19 cellular contexts compared by ENCODE assay signal in the genomic region with DNA sequence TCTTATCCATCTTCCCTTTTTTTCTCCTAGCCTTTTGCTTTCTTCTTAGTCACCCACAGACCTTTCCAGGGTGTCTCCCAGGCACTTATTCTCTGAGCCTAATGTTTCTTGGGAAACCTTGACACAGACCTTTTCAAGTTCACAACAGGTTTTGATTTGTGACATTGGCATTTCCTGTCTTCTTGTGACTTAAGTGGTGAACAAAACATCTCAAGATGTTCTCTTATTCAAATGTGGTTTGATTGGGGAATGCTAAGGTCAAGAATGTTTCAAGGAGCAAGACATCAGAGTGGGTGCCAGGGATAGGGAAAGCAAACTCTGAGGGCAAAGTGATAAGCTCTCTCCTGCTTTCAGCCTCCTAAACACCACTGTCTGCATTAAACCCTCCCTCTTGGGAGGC.
DNase-seq lines count a peak whose midpoint lies in the region; ATAC-seq and TF ChIP-seq lines count a peak whose summit lies in the region.
"Had no signal": no experiment of that assay in that cellular context is flagged by ENCODE, and none has a peak within 500 bp of the region (broad histone marks: within the 10 kb centered on the region; RNA-seq: fewer than 3 reads in every experiment).

No MANE protein-coding gene starts in this region.

- H3K27me3 ChIP-seq in GM23338 (ENCODE audit: insufficient read depth) (no peaks in the 10 kb centered on the region), psoas muscle (ENCODE audit: insufficient read depth in 3 of 3, low read length in 2 of 3) (no peaks in the 10 kb centered on the region)

- H3K4me2 ChIP-seq in GM23338 = no peak overlapping the region

- H3K36me3 Mint-ChIP-seq in Calu3 (ENCODE audit: insufficient read depth, unreplicated experiment) = peaks cover 22% of the 10 kb centered on the region
- no peaks in the 10 kb centered on the region for H3K36me3 Mint-ChIP-seq in GM23338 (ENCODE audit: low read depth)
- H3K36me3 Mint-ChIP-seq: IgD-negative memory B cell; naive thymus-derived CD4-positive, alpha-beta T cell had no signal

- H3K36me3 ChIP-seq in GM23338 (ENCODE audit: insufficient read depth) (no peaks in the 10 kb centered on the region), psoas muscle (ENCODE audit: insufficient read depth in 1 of 2, low read depth in 1 of 2) (no peaks in the 10 kb centered on the region)

- no peaks in the 10 kb centered on the region for H3K4me1 ChIP-seq in GM23338 (ENCODE audit: insufficient read depth)
- peaks cover 7% of the 10 kb centered on the region for H3K4me1 ChIP-seq in psoas muscle

- intact Hi-C loops in Calu3 (cut with micrococcal nuclease; ENCODE audit: unreplicated experiment) (loop anchor here (5.0 kb wide), 1 partner anchor 65 kb away; no protein-coding TSS in a partner anchor), psoas muscle (cut with DNase I) (no loop called here)

- BruUV-seq in Calu3 (replicated peaks; lab: Mats Ljungman, UMichigan) = no TSS peak

- no peak overlapping the region for H3K27ac ChIP-seq in GM23338 (ENCODE audit: low read depth)
- H3K27ac ChIP-seq in psoas muscle = no peak overlapping the region
- H3K27ac ChIP-seq: C4-2B had no signal

- peaks cover 3% of the 10 kb centered on the region for H3K9me2 ChIP-seq in GM23338 (ENCODE audit: insufficient read depth)

- H3K9me3 Mint-ChIP-seq in Calu3 (ENCODE audit: low read depth, unreplicated experiment) (peaks cover 3% of the 10 kb centered on the region), GM23338 (peaks cover under 1% of the 10 kb centered on the region; the same call in 2 of the 3 replicates)
- H3K9me3 Mint-ChIP-seq: naive thymus-derived CD4-positive, alpha-beta T cell had no signal

- H3K4me3 Mint-ChIP-seq in Calu3 (ENCODE audit: low read depth, unreplicated experiment) = no peak overlapping the region
- no peak overlapping the region for H3K4me3 Mint-ChIP-seq in GM23338
- H3K4me3 Mint-ChIP-seq: dendritic cell treated with granulocyte-macrophage colony-stimulating factor and Interleukin-4, amounts not matched to agents 40 ng/mL and 50 ng/mL, for 4 days; IgD-negative memory B cell; naive thymus-derived CD4-positive, alpha-beta T cell had no signal

- no peaks in the 10 kb centered on the region for H3K9me3 ChIP-seq in psoas muscle

- H2AFZ ChIP-seq in GM23338 = no peak overlapping the region

- CTCF ChIA-PET in Calu3 (lab: Charles Lee) = no interaction called here

- H3K79me2 ChIP-seq in GM23338 (replicated peaks; ENCODE audit: insufficient read depth) = no peaks in the 10 kb centered on the region

- H3K27me3 Mint-ChIP-seq in Calu3 (ENCODE audit: unreplicated experiment) (no peaks in the 10 kb centered on the region), GM23338 (ENCODE audit: insufficient read depth, low read depth, poor library complexity) (peaks cover 2% of the 10 kb centered on the region)
- H3K27me3 Mint-ChIP-seq: dendritic cell treated with granulocyte-macrophage colony-stimulating factor and Interleukin-4, amounts not matched to agents 40 ng/mL and 50 ng/mL, for 4 days; IgD-negative memory B cell had no signal

- H3F3A ChIP-seq in GM23338 (replicated peaks; ENCODE audit: low read depth) = no peaks in the 10 kb centered on the region

- peak overlapping the region; percentile 2 for H3K27ac Mint-ChIP-seq in Calu3 (ENCODE audit: unreplicated experiment)
- no peak overlapping the region for H3K27ac Mint-ChIP-seq in GM23338
- H3K27ac Mint-ChIP-seq: dendritic cell treated with granulocyte-macrophage colony-stimulating factor and Interleukin-4, amounts not matched to agents 40 ng/mL and 50 ng/mL, for 4 days; IgD-negative memory B cell; naive thymus-derived CD4-positive, alpha-beta T cell had no signal

- TF ChIP-seq CTCF in Calu3 (IDR thresholded peaks at IDR 0.05; ENCODE audit: unreplicated experiment) (no peak), fibroblast of mammary gland (conservative IDR thresholded peaks at IDR 0.05; ENCODE audit: control insufficient read depth, insufficient read depth, low read depth, low read length) (no peak), GM23338 (conservative IDR thresholded peaks at IDR 0.05; ENCODE audit: low read depth in 2 of 2) (no peak), psoas muscle (IDR thresholded peaks at IDR 0.05) (no peak)

- ATAC-seq in GM18861 (IDR thresholded peaks at IDR 0.05; ENCODE audit: unreplicated experiment) (no peak), GM23338 (no peak), psoas muscle (no peak)
- ATAC-seq: activated CD4-positive, CD25-positive, alpha-beta regulatory T cell treated with anti-CD3 and anti-CD28 coated beads, Interleukin-2, amount 50 U/mL, for 24 hours; naive thymus-derived CD4-positive, alpha-beta T cell had no signal

- no peaks in the 10 kb centered on the region for H4K20me1 ChIP-seq in GM23338 (replicated peaks; ENCODE audit: insufficient read depth)

- DNase-seq in Calu3 (no peak), RPMI7951 (ENCODE audit: low read depth) (peak; percentile 49), fibroblast of mammary gland (ENCODE audit: low read depth) (peak; percentile 68), renal cortical epithelial cell (ENCODE audit: low read depth) (peak; percentile 77), GM23338 (ENCODE audit: low spot score) (no peak), DMS114 treated with DMSO at 0.1 percent for 48 hours (lab: John Stamatoyannopoulos, UW; ENCODE audit: unreplicated experiment) (no peak), psoas muscle (no peak)
- DNase-seq: activated gamma-delta T cell; aorta; DND-41; left ventricle myocardium superior; naive thymus-derived CD4-positive, alpha-beta T cell; NCI-H1092; NCI-H774 had no signal

- H3K4me3 ChIP-seq in fibroblast of mammary gland (ENCODE audit: control insufficient read depth, low read depth, low read length) = no peak overlapping the region
- no peak overlapping the region for H3K4me3 ChIP-seq in GM23338
- no peak overlapping the region for H3K4me3 ChIP-seq in psoas muscle

- H3K4me1 Mint-ChIP-seq in Calu3 (ENCODE audit: low read depth, unreplicated experiment) = peaks cover 56% of the 10 kb centered on the region
- H3K4me1 Mint-ChIP-seq in GM23338 = no peaks in the 10 kb centered on the region; the same call in 2 of the 3 replicates

TF ChIP-seq in GM23338, 12 proteins besides CTCF, POLR2A, EP300 and RAD21:
- TF ChIP-seq STAT1 (IDR thresholded peaks at IDR 0.05; ENCODE audit: unreplicated experiment) (no peak), NANOG (IDR thresholded peaks at IDR 0.05; ENCODE audit: borderline replicate concordance) (no peak), CREB1 (CRISPR knock-in tag; IDR thresholded peaks at IDR 0.05; ENCODE audit: low read depth) (no peak), EZH2phosphoT487 (IDR thresholded peaks at IDR 0.05; ENCODE audit: unreplicated experiment) (no peak), EZH2 (IDR thresholded peaks at IDR 0.05; ENCODE audit: low read depth, unreplicated experiment) (no peak), POLR2AphosphoS5 (IDR thresholded peaks at IDR 0.05; ENCODE audit: low read depth) (no peak), ZNF114 (CRISPR knock-in tag; IDR thresholded peaks at IDR 0.05) (no peak)
- TF ChIP-seq, protein P1, sequence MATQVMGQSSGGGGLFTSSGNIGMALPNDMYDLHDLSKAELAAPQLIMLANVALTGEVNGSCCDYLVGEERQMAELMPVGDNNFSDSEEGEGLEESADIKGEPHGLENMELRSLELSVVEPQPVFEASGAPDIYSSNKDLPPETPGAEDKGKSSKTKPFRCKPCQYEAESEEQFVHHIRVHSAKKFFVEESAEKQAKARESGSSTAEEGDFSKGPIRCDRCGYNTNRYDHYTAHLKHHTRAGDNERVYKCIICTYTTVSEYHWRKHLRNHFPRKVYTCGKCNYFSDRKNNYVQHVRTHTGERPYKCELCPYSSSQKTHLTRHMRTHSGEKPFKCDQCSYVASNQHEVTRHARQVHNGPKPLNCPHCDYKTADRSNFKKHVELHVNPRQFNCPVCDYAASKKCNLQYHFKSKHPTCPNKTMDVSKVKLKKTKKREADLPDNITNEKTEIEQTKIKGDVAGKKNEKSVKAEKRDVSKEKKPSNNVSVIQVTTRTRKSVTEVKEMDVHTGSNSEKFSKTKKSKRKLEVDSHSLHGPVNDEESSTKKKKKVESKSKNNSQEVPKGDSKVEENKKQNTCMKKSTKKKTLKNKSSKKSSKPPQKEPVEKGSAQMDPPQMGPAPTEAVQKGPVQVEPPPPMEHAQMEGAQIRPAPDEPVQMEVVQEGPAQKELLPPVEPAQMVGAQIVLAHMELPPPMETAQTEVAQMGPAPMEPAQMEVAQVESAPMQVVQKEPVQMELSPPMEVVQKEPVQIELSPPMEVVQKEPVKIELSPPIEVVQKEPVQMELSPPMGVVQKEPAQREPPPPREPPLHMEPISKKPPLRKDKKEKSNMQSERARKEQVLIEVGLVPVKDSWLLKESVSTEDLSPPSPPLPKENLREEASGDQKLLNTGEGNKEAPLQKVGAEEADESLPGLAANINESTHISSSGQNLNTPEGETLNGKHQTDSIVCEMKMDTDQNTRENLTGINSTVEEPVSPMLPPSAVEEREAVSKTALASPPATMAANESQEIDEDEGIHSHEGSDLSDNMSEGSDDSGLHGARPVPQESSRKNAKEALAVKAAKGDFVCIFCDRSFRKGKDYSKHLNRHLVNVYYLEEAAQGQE (IDR thresholded peaks at IDR 0.05; ENCODE audit: unreplicated experiment) = no peak

Comparison
In these comparisons a context has a peak if more than half of its experiments do, and no peak if none do; other contexts are left out.
1. DNase-seq: peak in RPMI7951 (single experiment), fibroblast of mammary gland (single experiment) and renal cortical epithelial cell (single experiment); none in Calu3 (single experiment), GM23338 (single experiment), DMS114 treated with DMSO at 0.1 percent for 48 hours (single experiment) and psoas muscle (0 of 2).